1 cellular context compared by ENCODE assay signal in the genomic region with DNA sequence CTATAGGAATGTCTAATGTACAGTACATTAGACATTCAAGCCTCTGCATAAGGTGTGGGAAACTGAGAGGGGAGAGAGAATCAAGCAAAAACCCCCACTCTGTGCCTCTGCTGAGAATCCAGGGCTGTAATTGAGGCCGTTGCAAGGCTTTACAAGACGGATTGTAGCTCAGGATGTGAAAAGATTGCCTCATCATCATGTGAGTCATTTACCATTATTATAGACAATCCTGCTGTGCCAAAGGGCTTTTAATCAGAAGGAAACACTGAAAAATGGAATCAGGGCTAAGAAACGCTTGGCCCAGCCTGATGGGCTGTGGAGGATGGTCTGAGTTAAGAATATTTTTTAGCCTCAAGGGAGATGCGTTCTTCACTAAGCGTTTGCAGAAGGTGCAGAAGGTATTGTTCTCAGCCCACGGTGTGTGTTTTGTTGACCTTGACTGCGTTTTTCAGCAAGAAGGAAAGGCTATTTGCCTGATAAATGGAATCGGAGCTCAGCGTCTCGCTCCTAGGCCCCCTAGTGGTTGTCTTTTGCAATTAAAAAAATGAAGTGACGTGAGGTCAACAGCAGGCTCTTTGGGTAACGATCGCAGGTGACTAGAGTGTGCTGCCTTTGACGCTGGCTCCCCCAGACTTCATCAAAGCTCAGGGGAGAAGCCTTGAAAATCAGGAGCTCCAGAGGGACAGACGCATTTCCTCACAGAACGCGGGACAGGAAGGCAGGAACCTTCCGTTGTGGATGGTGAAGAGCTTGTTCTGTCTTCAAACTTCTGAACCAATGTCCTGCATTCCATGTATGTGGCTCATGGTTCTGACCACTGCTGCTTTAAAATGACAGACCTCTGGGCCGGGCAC.
TF ChIP-seq lines count a peak whose summit lies in the region.

No MANE protein-coding gene starts in this region.

TF ChIP-seq in K562, 482 proteins besides CTCF, POLR2A, EP300 and RAD21 (continued from another document and continues in another):
- TF ChIP-seq, protein P1, sequence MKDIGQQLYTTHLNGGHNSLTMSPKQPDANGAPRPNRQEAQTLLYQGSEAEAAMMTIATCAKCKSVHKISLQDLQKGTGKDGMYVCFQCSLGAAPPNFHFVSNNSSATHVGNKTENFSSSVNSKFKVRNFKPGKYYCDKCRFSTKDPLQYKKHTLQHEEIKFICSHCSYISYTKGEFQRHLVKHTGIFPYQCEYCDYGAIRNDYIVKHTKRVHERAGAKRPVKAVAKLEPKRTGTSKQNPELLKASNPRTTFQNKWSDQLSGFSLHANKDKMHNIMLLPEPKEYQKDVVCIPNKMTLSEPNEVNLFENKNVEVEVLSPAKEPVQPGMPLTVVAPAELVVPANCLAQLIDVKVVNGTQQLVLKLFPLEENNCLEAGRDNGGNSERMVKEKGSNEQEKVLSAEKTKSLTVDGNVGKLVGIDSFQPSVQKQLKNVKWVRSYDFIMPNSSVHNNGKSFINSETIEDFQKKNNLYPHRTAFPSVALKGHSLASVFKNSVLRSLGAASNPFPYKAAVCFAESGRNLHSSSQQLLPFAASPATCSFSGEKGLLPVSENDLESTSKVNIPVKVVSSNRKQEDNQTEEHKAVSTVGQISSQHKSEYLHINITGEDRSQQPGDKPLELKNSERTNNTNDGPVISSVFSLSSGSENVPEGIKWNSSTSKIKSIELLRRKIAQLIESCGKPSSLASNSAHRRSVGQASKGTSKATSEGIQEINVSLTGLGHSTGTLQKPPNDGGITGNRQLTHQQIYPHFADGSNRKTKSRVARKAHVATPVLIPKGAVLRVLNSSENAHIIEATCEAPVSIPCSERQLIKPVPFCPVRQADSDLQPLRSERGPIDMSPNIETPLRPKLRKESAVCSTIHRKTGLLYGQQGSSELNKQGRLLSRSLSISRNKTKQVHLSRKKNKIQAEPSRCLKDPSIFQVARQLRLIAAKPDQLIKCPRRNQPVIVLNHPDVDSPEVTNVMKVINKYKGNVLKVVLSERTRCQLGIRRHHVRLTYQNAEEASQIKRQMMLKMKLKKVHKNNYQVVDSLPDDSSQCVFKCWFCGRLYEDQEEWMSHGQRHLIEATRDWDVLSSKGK (CRISPR knock-in tag; IDR thresholded peaks at IDR 0.05), result no peak
- TF ChIP-seq NELFE (IDR thresholded peaks at IDR 0.05; ENCODE audit: insufficient read depth, insufficient read length) (no peak), TEAD1 (CRISPR knock-in tag; IDR thresholded peaks at IDR 0.05) (0 out of 4 replicates have a peak, but pooled peaks of 1 of the 2 experiments have one; percentile 19), MAFK (IDR thresholded peaks at IDR 0.05; ENCODE audit: low read length) (peak; percentile 20; the same call in 1 of the 2 replicates), SP2 (IDR thresholded peaks at IDR 0.05; ENCODE audit: extremely low read depth, low read depth, low read length, poor library complexity, severe bottlenecking) (no peak), HSF4 (CRISPR knock-in tag; IDR thresholded peaks at IDR 0.05; ENCODE audit: borderline replicate concordance) (no peak), SMARCA5 (IDR thresholded peaks at IDR 0.05) (no peak), ZNF232 (CRISPR knock-in tag; IDR thresholded peaks at IDR 0.05) (no peak), LEF1 (IDR thresholded peaks at IDR 0.05) (peak; percentile 50), ZNF551 (CRISPR knock-in tag; IDR thresholded peaks at IDR 0.05) (no peak), RBM34 (IDR thresholded peaks at IDR 0.05; ENCODE audit: borderline replicate concordance, insufficient read depth, low read length) (no peak), YBX1 (IDR thresholded peaks at IDR 0.05) (no peak), BACH1 (tag; IDR thresholded peaks at IDR 0.05) (no peak; the same call in 1 of the 2 replicates), ATF7 (IDR thresholded peaks at IDR 0.05) (peak; percentile 82), NFE2 (IDR thresholded peaks at IDR 0.05; ENCODE audit: low read depth) (peak; percentile 67; the same call in 1 of the 2 replicates), SMAD2 (IDR thresholded peaks at IDR 0.05; ENCODE audit: low read depth, low read length) (no peak), POU5F1 (IDR thresholded peaks at IDR 0.05; ENCODE audit: borderline replicate concordance, low read depth, low read length, partially characterized antibody) (no peak), NR3C1 (CRISPR knock-in tag; IDR thresholded peaks at IDR 0.05) (no peak), FOXJ2 (tag; IDR thresholded peaks at IDR 0.05) (no peak), MIER1 (IDR thresholded peaks at IDR 0.05; ENCODE audit: low read depth) (no peak), TAL1 (IDR thresholded peaks at IDR 0.05) (no peak), SP1 (CRISPR knock-in tag; IDR thresholded peaks at IDR 0.05) (no peak), ILF3 (IDR thresholded peaks at IDR 0.05; ENCODE audit: borderline replicate concordance) (no peak), MTA2 (IDR thresholded peaks at IDR 0.05; ENCODE audit: low read depth) (no peak), MEIS2 (IDR thresholded peaks at IDR 0.05; ENCODE audit: partially characterized antibody) (no peak), PURB (CRISPR knock-in tag; IDR thresholded peaks at IDR 0.05; ENCODE audit: low read depth) (no peak), CREM (IDR thresholded peaks at IDR 0.05; ENCODE audit: low read depth) (peak; percentile 79), BMI1 (IDR thresholded peaks at IDR 0.05; ENCODE audit: low read length) (no peak), CREB1 (IDR thresholded peaks at IDR 0.05) (no peak), CREB1 (CRISPR knock-in tag; IDR thresholded peaks at IDR 0.05) (no peak), ZNF785 (CRISPR knock-in tag; IDR thresholded peaks at IDR 0.05) (no peak), TCF7 (IDR thresholded peaks at IDR 0.05; ENCODE audit: borderline replicate concordance) (no peak), CXXC5 (CRISPR knock-in tag; IDR thresholded peaks at IDR 0.05) (peak; percentile 56), TRIM28 (IDR thresholded peaks at IDR 0.05) (no peak; the same call in 1 of the 2 replicates), ZNF174 (CRISPR knock-in tag; IDR thresholded peaks at IDR 0.05) (no peak), ZNF212 (CRISPR knock-in tag; IDR thresholded peaks at IDR 0.05) (no peak)
- TF ChIP-seq, protein P2, sequence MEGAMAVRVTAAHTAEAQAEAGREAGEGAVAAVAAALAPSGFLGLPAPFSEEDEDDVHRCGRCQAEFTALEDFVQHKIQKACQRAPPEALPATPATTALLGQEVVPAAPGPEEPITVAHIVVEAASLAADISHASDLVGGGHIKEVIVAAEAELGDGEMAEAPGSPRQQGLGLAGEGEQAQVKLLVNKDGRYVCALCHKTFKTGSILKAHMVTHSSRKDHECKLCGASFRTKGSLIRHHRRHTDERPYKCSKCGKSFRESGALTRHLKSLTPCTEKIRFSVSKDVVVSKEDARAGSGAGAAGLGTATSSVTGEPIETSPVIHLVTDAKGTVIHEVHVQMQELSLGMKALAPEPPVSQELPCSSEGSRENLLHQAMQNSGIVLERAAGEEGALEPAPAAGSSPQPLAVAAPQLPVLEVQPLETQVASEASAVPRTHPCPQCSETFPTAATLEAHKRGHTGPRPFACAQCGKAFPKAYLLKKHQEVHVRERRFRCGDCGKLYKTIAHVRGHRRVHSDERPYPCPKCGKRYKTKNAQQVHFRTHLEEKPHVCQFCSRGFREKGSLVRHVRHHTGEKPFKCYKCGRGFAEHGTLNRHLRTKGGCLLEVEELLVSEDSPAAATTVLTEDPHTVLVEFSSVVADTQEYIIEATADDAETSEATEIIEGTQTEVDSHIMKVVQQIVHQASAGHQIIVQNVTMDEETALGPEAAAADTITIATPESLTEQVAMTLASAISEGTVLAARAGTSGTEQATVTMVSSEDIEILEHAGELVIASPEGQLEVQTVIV (CRISPR knock-in tag; IDR thresholded peaks at IDR 0.05; ENCODE audit: borderline replicate concordance), result no peak
- TF ChIP-seq, protein P3, sequence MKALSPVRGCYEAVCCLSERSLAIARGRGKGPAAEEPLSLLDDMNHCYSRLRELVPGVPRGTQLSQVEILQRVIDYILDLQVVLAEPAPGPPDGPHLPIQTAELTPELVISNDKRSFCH (CRISPR knock-in tag; IDR thresholded peaks at IDR 0.05), result no peak
- TF ChIP-seq, protein P3 (tag; IDR thresholded peaks at IDR 0.05), result no peak
- TF ChIP-seq, protein P4, sequence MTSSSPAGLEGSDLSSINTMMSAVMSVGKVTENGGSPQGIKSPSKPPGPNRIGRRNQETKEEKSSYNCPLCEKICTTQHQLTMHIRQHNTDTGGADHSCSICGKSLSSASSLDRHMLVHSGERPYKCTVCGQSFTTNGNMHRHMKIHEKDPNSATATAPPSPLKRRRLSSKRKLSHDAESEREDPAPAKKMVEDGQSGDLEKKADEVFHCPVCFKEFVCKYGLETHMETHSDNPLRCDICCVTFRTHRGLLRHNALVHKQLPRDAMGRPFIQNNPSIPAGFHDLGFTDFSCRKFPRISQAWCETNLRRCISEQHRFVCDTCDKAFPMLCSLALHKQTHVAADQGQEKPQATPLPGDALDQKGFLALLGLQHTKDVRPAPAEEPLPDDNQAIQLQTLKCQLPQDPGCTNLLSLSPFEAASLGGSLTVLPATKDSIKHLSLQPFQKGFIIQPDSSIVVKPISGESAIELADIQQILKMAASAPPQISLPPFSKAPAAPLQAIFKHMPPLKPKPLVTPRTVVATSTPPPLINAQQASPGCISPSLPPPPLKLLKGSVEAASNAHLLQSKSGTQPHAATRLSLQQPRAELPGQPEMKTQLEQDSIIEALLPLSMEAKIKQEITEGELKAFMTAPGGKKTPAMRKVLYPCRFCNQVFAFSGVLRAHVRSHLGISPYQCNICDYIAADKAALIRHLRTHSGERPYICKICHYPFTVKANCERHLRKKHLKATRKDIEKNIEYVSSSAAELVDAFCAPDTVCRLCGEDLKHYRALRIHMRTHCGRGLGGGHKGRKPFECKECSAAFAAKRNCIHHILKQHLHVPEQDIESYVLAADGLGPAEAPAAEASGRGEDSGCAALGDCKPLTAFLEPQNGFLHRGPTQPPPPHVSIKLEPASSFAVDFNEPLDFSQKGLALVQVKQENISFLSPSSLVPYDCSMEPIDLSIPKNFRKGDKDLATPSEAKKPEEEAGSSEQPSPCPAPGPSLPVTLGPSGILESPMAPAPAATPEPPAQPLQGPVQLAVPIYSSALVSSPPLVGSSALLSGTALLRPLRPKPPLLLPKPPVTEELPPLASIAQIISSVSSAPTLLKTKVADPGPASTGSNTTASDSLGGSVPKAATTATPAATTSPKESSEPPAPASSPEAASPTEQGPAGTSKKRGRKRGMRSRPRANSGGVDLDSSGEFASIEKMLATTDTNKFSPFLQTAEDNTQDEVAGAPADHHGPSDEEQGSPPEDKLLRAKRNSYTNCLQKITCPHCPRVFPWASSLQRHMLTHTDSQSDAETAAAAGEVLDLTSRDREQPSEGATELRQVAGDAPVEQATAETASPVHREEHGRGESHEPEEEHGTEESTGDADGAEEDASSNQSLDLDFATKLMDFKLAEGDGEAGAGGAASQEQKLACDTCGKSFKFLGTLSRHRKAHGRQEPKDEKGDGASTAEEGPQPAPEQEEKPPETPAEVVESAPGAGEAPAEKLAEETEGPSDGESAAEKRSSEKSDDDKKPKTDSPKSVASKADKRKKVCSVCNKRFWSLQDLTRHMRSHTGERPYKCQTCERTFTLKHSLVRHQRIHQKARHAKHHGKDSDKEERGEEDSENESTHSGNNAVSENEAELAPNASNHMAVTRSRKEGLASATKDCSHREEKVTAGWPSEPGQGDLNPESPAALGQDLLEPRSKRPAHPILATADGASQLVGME (CRISPR knock-in tag; IDR thresholded peaks at IDR 0.05), result no peak
- TF ChIP-seq, protein P5, sequence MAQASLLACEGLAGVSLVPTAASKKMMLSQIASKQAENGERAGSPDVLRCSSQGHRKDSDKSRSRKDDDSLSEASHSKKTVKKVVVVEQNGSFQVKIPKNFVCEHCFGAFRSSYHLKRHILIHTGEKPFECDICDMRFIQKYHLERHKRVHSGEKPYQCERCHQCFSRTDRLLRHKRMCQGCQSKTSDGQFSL (CRISPR knock-in tag; IDR thresholded peaks at IDR 0.05), result no peak
- TF ChIP-seq, protein P5 (tag; IDR thresholded peaks at IDR 0.05), result no peak
- TF ChIP-seq, protein P6, sequence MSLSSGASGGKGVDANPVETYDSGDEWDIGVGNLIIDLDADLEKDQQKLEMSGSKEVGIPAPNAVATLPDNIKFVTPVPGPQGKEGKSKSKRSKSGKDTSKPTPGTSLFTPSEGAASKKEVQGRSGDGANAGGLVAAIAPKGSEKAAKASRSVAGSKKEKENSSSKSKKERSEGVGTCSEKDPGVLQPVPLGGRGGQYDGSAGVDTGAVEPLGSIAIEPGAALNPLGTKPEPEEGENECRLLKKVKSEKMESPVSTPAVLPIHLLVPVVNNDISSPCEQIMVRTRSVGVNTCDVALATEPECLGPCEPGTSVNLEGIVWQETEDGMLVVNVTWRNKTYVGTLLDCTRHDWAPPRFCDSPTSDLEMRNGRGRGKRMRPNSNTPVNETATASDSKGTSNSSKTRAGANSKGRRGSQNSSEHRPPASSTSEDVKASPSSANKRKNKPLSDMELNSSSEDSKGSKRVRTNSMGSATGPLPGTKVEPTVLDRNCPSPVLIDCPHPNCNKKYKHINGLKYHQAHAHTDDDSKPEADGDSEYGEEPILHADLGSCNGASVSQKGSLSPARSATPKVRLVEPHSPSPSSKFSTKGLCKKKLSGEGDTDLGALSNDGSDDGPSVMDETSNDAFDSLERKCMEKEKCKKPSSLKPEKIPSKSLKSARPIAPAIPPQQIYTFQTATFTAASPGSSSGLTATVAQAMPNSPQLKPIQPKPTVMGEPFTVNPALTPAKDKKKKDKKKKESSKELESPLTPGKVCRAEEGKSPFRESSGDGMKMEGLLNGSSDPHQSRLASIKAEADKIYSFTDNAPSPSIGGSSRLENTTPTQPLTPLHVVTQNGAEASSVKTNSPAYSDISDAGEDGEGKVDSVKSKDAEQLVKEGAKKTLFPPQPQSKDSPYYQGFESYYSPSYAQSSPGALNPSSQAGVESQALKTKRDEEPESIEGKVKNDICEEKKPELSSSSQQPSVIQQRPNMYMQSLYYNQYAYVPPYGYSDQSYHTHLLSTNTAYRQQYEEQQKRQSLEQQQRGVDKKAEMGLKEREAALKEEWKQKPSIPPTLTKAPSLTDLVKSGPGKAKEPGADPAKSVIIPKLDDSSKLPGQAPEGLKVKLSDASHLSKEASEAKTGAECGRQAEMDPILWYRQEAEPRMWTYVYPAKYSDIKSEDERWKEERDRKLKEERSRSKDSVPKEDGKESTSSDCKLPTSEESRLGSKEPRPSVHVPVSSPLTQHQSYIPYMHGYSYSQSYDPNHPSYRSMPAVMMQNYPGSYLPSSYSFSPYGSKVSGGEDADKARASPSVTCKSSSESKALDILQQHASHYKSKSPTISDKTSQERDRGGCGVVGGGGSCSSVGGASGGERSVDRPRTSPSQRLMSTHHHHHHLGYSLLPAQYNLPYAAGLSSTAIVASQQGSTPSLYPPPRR (CRISPR knock-in tag; IDR thresholded peaks at IDR 0.05; ENCODE audit: borderline replicate concordance), result no peak
- TF ChIP-seq, protein P7, sequence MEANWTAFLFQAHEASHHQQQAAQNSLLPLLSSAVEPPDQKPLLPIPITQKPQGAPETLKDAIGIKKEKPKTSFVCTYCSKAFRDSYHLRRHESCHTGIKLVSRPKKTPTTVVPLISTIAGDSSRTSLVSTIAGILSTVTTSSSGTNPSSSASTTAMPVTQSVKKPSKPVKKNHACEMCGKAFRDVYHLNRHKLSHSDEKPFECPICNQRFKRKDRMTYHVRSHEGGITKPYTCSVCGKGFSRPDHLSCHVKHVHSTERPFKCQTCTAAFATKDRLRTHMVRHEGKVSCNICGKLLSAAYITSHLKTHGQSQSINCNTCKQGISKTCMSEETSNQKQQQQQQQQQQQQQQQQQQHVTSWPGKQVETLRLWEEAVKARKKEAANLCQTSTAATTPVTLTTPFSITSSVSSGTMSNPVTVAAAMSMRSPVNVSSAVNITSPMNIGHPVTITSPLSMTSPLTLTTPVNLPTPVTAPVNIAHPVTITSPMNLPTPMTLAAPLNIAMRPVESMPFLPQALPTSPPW (CRISPR knock-in tag; IDR thresholded peaks at IDR 0.05), result no peak
